ENCODE assay signal across 20 cellular contexts in the genomic region with DNA sequence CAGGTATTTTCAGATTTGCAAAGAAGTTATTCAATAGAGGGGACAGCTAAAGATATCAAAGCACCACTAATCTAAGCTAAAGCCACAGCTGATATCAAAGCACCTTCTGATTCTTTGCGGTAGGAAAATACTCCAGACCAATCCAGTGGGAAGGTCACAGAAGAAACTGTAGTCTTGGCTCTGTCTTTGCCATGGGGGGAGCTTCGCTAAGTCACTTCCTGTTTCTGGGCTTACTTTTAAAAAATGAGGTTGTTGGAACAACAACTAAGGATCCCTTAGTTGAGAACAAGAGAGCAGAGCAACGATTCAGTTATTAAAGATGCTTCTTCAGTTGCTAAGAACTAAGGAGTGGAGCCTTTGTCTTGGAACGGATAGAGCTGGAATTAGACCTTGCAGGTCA. TPM values are rescaled to one million over a fixed set of nuclear protein-coding genes. Genes with fewer than 3 reads are reported as not detected.
DNase-seq lines count a peak whose midpoint lies in the region; ATAC-seq and TF ChIP-seq lines count a peak whose summit lies in the region.
"Had no signal": no experiment of that assay in that cellular context is flagged by ENCODE, and none has a peak within 500 bp of the region (broad histone marks: within the 10 kb centered on the region; RNA-seq: fewer than 3 reads in every experiment).

No MANE protein-coding gene starts in this region.

- no peak for ATAC-seq in activated CD4-positive, alpha-beta T cell treated with anti-CD3 and anti-CD28 coated beads for 36 hours
- ATAC-seq in activated CD8-positive, alpha-beta T cell treated with anti-CD3 and anti-CD28 coated beads, Interleukin-2, amount 10 ng/mL, durations not matched to agents 7 days and 5 days, result no peak
- ATAC-seq in naive thymus-derived CD4-positive, alpha-beta T cell, result no peak
- ATAC-seq in GM18868 (IDR thresholded peaks at IDR 0.05; ENCODE audit: unreplicated experiment), result no peak
- no peak for ATAC-seq in HG03135 (IDR thresholded peaks at IDR 0.05; ENCODE audit: unreplicated experiment)
- ATAC-seq: GM23338, left lobe of liver, right lobe of liver had no signal

- H3K27me3 ChIP-seq in Caco-2 (replicated peaks; ENCODE audit: control insufficient read depth, insufficient read depth, low read length), result no peaks in the 10 kb centered on the region
- H3K27me3 ChIP-seq in naive thymus-derived CD4-positive, alpha-beta T cell (ENCODE audit: control insufficient read depth in 2 of 2, insufficient read depth in 2 of 2, low read length in 2 of 2), result no peaks in the 10 kb centered on the region
- H3K27me3 ChIP-seq: right lobe of liver had no signal

- H3K9me3 Mint-ChIP-seq in activated CD4-positive, alpha-beta T cell treated with anti-CD3 and anti-CD28 coated beads for 36 hours (ENCODE audit: low read depth), result no peaks in the 10 kb centered on the region
- H3K9me3 Mint-ChIP-seq in Caco-2 (ENCODE audit: unreplicated experiment), result peaks cover 9% of the 10 kb centered on the region
- H3K9me3 Mint-ChIP-seq in activated CD8-positive, alpha-beta T cell treated with anti-CD3 and anti-CD28 coated beads, Interleukin-2, amount 10 ng/mL, durations not matched to agents 7 days and 5 days (ENCODE audit: insufficient read depth), result no peaks in the 10 kb centered on the region
- H3K9me3 Mint-ChIP-seq in naive thymus-derived CD4-positive, alpha-beta T cell, result no peaks in the 10 kb centered on the region

- peaks cover 72% of the 10 kb centered on the region for H3K4me1 Mint-ChIP-seq in activated CD4-positive, alpha-beta T cell treated with anti-CD3 and anti-CD28 coated beads for 36 hours
- peaks cover 5% of the 10 kb centered on the region for H3K4me1 Mint-ChIP-seq in Caco-2 (ENCODE audit: low read depth, unreplicated experiment)
- H3K4me1 Mint-ChIP-seq in activated CD8-positive, alpha-beta T cell treated with anti-CD3 and anti-CD28 coated beads, Interleukin-2, amount 10 ng/mL, durations not matched to agents 7 days and 5 days (ENCODE audit: low read depth), result peaks cover 73% of the 10 kb centered on the region
- H3K4me1 Mint-ChIP-seq in naive thymus-derived CD4-positive, alpha-beta T cell, result peaks cover 59 to 81% (median 78%) of the 10 kb centered on the region in 7 donors

- TF ChIP-seq CTCF in Caco-2 (IDR thresholded peaks at IDR 0.05; ENCODE audit: insufficient read depth in 1 of 2, low read depth in 1 of 2, low read length in 1 of 2, severe bottlenecking in 1 of 2, unreplicated experiment in 1 of 2), result no peak

- no peaks in the 10 kb centered on the region for H3K36me3 ChIP-seq in Caco-2 (ENCODE audit: control insufficient read depth, insufficient read depth, low read length)
- H3K36me3 ChIP-seq in naive thymus-derived CD4-positive, alpha-beta T cell (ENCODE audit: control insufficient read depth in 2 of 3, insufficient read depth in 3 of 3, low read length in 3 of 3), result peaks cover 0 to 12% (median 0%) of the 10 kb centered on the region in 3 experiments
- H3K36me3 ChIP-seq: right lobe of liver had no signal

- no TSS peak for BruUV-seq in Caco-2 (replicated peaks; lab: Mats Ljungman, UMichigan)

- peaks cover 29% of the 10 kb centered on the region for H3K36me3 Mint-ChIP-seq in activated CD4-positive, alpha-beta T cell treated with anti-CD3 and anti-CD28 coated beads for 36 hours (ENCODE audit: low read depth)
- H3K36me3 Mint-ChIP-seq in Caco-2 (ENCODE audit: insufficient read depth, unreplicated experiment), result no peaks in the 10 kb centered on the region
- H3K36me3 Mint-ChIP-seq in activated CD8-positive, alpha-beta T cell treated with anti-CD3 and anti-CD28 coated beads, Interleukin-2, amount 10 ng/mL, durations not matched to agents 7 days and 5 days (ENCODE audit: low read depth), result peaks cover 43% of the 10 kb centered on the region
- H3K36me3 Mint-ChIP-seq in naive thymus-derived CD4-positive, alpha-beta T cell, result peaks cover 0 to 33% (median 19%) of the 10 kb centered on the region in 5 donors

- no peak overlapping the region for H3K27ac ChIP-seq in naive thymus-derived CD4-positive, alpha-beta T cell (ENCODE audit: low read depth, low read length)
- H3K27ac ChIP-seq: right lobe of liver had no signal

- no peak for DNase-seq in activated CD4-positive, alpha-beta T cell treated with anti-CD3 and anti-CD28 coated beads for 36 hours
- DNase-seq in activated CD4-positive, alpha-beta T cell treated with anti-CD3 and anti-CD28 coated beads for 48 hours, result no peak
- DNase-seq in Caco-2 (no peak), GM19238 (ENCODE audit: insufficient read length, low spot score) (no peak)
- DNase-seq in activated CD8-positive, alpha-beta T cell treated with anti-CD3 and anti-CD28 coated beads, Interleukin-2, amount 10 ng/mL, durations not matched to agents 7 days and 5 days, result no peak
- DNase-seq in naive thymus-derived CD4-positive, alpha-beta T cell, result no peak
- DNase-seq: ACHN; amygdala; caudate nucleus; DMS79 treated with DMSO at 0.1 percent for 48 hours; effector CD4-positive, alpha-beta T cell; NCI-H187 treated with DMSO at 0.1 percent for 48 hours; occipital lobe; right lobe of liver; Right ventricle myocardium superior had no signal

- H3K27ac Mint-ChIP-seq in activated CD4-positive, alpha-beta T cell treated with anti-CD3 and anti-CD28 coated beads for 36 hours, result peak overlapping the region; percentile 87
- H3K27ac Mint-ChIP-seq in Caco-2 (ENCODE audit: unreplicated experiment), result peak overlapping the region; percentile 7
- H3K27ac Mint-ChIP-seq in activated CD8-positive, alpha-beta T cell treated with anti-CD3 and anti-CD28 coated beads, Interleukin-2, amount 10 ng/mL, durations not matched to agents 7 days and 5 days, result peak overlapping the region; percentile 5
- H3K27ac Mint-ChIP-seq in naive thymus-derived CD4-positive, alpha-beta T cell, result peak overlapping the region; percentile 24 to 94 (median 68)
- H3K27ac Mint-ChIP-seq: GM23338 had no signal

- POLR2A ChIA-PET in activated CD4-positive, alpha-beta T cell treated with anti-CD3 and anti-CD28 coated beads for 36 hours (lab: Charles Lee), result interaction anchor here (0.5 kb wide), 1 partner anchor 31 kb away, joined by 5 read pairs; no protein-coding TSS in a partner anchor
- POLR2A ChIA-PET in Caco-2 (lab: Charles Lee), result no interaction called here
- POLR2A ChIA-PET in activated CD8-positive, alpha-beta T cell treated with anti-CD3 and anti-CD28 coated beads, Interleukin-2, amount 10 ng/mL, durations not matched to agents 7 days and 5 days (lab: Charles Lee), result interaction anchor here (1.1 kb wide), 1 partner anchor 11 kb away, joined by 4 read pairs; no protein-coding TSS in a partner anchor
- POLR2A ChIA-PET in naive thymus-derived CD4-positive, alpha-beta T cell (lab: Charles Lee), result no interaction called here

- peaks cover 5% of the 10 kb centered on the region; the same call in 1 of the 2 replicates for H3K4me1 ChIP-seq in Caco-2
- peaks cover 29 to 37% of the 10 kb centered on the region in 2 donors for H3K4me1 ChIP-seq in naive thymus-derived CD4-positive, alpha-beta T cell (ENCODE audit: control insufficient read depth in 2 of 2, insufficient read depth in 2 of 2, low read length in 2 of 2)

- CTCF ChIA-PET in activated CD4-positive, alpha-beta T cell treated with anti-CD3 and anti-CD28 coated beads for 36 hours (lab: Charles Lee), result interaction anchor here (0.5 to 2.8 kb wide), 8 partner anchors 8 to 69 kb away, joined by 3 to 10 read pairs (median 8); partner anchors contain the start of gene LPIN1
- CTCF ChIA-PET in Caco-2 (lab: Charles Lee), result interaction anchor here (0.6 to 1.2 kb wide), 2 partner anchors 12 to 65 kb away, joined by 3 read pairs; partner anchors contain the start of gene LPIN1
- CTCF ChIA-PET in activated CD8-positive, alpha-beta T cell treated with anti-CD3 and anti-CD28 coated beads, Interleukin-2, amount 10 ng/mL, durations not matched to agents 7 days and 5 days (lab: Charles Lee), result interaction anchor here (1.0 to 3.0 kb wide), 7 partner anchors 9 to 71 kb away, joined by 3 to 16 read pairs (median 5); no protein-coding TSS in a partner anchor
- CTCF ChIA-PET in naive thymus-derived CD4-positive, alpha-beta T cell (lab: Charles Lee), result interaction anchor here (1.1 to 1.5 kb wide), 2 partner anchors 14 to 21 kb away, joined by 4 to 5 read pairs; no protein-coding TSS in a partner anchor

- no peaks in the 10 kb centered on the region for H3K9me3 ChIP-seq in Caco-2
- no peaks in the 10 kb centered on the region for H3K9me3 ChIP-seq in naive thymus-derived CD4-positive, alpha-beta T cell (ENCODE audit: control insufficient read depth in 2 of 3, low read length in 3 of 3)
- H3K9me3 ChIP-seq: right lobe of liver had no signal

- H3K4me3 Mint-ChIP-seq in activated CD4-positive, alpha-beta T cell treated with anti-CD3 and anti-CD28 coated beads for 36 hours, result no peak overlapping the region
- H3K4me3 Mint-ChIP-seq in Caco-2 (ENCODE audit: unreplicated experiment), result no peak overlapping the region
- H3K4me3 Mint-ChIP-seq in activated CD8-positive, alpha-beta T cell treated with anti-CD3 and anti-CD28 coated beads, Interleukin-2, amount 10 ng/mL, durations not matched to agents 7 days and 5 days, result no peak overlapping the region
- peak overlapping the region in 8 of 10 donors; percentile 8 to 73 (median 45) for H3K4me3 Mint-ChIP-seq in naive thymus-derived CD4-positive, alpha-beta T cell
- H3K4me3 Mint-ChIP-seq: CD14-positive monocyte, GM23338 had no signal

- intact Hi-C loops in activated CD4-positive, alpha-beta T cell treated with anti-CD3 and anti-CD28 coated beads for 36 hours (cut with DNase I, micrococcal nuclease), result no loop called here
- intact Hi-C loops in Caco-2 (cut with micrococcal nuclease; ENCODE audit: unreplicated experiment), result no loop called here
- intact Hi-C loops in naive thymus-derived CD4-positive, alpha-beta T cell (cut with micrococcal nuclease), result loop anchor here in 1 of 2 donors (10.0 kb wide), 1 partner anchor 944 kb away; the partner anchor contains the start of gene PDIA6

- no peak overlapping the region for H3K4me3 ChIP-seq in Caco-2 (ENCODE audit: low read depth, low read length)
- H3K4me3 ChIP-seq in naive thymus-derived CD4-positive, alpha-beta T cell (ENCODE audit: low read length), result no peak overlapping the region
- H3K4me3 ChIP-seq: GM23338, right lobe of liver had no signal

- no peaks in the 10 kb centered on the region for H3K27me3 Mint-ChIP-seq in activated CD4-positive, alpha-beta T cell treated with anti-CD3 and anti-CD28 coated beads for 36 hours
- H3K27me3 Mint-ChIP-seq in Caco-2 (ENCODE audit: insufficient read depth, unreplicated experiment), result no peaks in the 10 kb centered on the region
- H3K27me3 Mint-ChIP-seq in activated CD8-positive, alpha-beta T cell treated with anti-CD3 and anti-CD28 coated beads, Interleukin-2, amount 10 ng/mL, durations not matched to agents 7 days and 5 days (ENCODE audit: low read depth), result no peaks in the 10 kb centered on the region
- H3K27me3 Mint-ChIP-seq in naive thymus-derived CD4-positive, alpha-beta T cell, result no peaks in the 10 kb centered on the region

RNA-seq across cellular contexts. Expression of gene LPIN1, which starts 12.2 kb away (rescaled TPM):
- 10 to 100 TPM; 40.6 to 42.9 TPM for total RNA-seq in activated CD4-positive, alpha-beta T cell treated with anti-CD3 and anti-CD28 coated beads for 36 hours
- 12.5 and 14.2 TPM in 2 replicates for total RNA-seq in Caco-2 (2022)
- 10 to 100 TPM; 46.8 to 54.7 TPM for total RNA-seq in activated CD8-positive, alpha-beta T cell treated with anti-CD3 and anti-CD28 coated beads, Interleukin-2, amount 10 ng/mL, durations not matched to agents 7 days and 5 days
- 10 to 100 TPM; 68.6 to 88.1 (median 76.7) TPM for total RNA-seq in naive thymus-derived CD4-positive, alpha-beta T cell
- polyA plus RNA-seq in naive thymus-derived CD4-positive, alpha-beta T cell, result 10 to 100 TPM; 25.5 to 26.7 TPM

Comparison
In these comparisons a context has a peak if more than half of its experiments do, and no peak if none do; other contexts are left out.
1. H3K27ac Mint-ChIP-seq: peak in every context shown above with its lines; median percentile 87 in activated CD4-positive, alpha-beta T cell treated with anti-CD3 and anti-CD28 coated beads for 36 hours; 68 in naive thymus-derived CD4-positive, alpha-beta T cell; 7 in Caco-2; 5 in activated CD8-positive, alpha-beta T cell treated with anti-CD3 and anti-CD28 coated beads, Interleukin-2, amount 10 ng/mL, durations not matched to agents 7 days and 5 days.
2. H3K4me3 Mint-ChIP-seq: peak in naive thymus-derived CD4-positive, alpha-beta T cell (8 of 10); none in activated CD4-positive, alpha-beta T cell treated with anti-CD3 and anti-CD28 coated beads for 36 hours (single experiment), Caco-2 (single experiment) and activated CD8-positive, alpha-beta T cell treated with anti-CD3 and anti-CD28 coated beads, Interleukin-2, amount 10 ng/mL, durations not matched to agents 7 days and 5 days (single experiment).
3. POLR2A ChIA-PET loops: an anchor here in activated CD4-positive, alpha-beta T cell treated with anti-CD3 and anti-CD28 coated beads for 36 hours (0.5 kb wide) and activated CD8-positive, alpha-beta T cell treated with anti-CD3 and anti-CD28 coated beads, Interleukin-2, amount 10 ng/mL, durations not matched to agents 7 days and 5 days (1.1 kb wide); none called in Caco-2 and naive thymus-derived CD4-positive, alpha-beta T cell.